Comparison of ENCODE assay signal across 23 cellular contexts in the genomic region with DNA sequence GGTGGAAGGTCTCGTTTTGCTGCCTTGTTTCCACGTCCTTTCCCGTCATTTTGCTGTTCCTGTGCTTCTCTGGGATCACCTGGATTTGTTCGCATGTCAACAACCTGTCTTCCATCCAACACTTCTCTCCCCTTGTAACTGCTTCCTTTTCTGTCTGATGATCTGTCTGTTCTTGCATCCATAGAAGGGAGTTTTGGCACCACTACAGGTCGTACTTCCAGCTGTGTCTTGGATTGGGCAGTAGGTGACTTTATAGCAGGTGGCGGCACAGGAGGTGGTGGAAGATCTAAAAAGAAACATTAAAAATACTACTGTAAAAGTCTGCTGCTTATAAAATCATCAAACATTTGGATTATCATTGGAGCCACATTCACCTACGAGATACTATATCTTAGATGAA.
"Had no signal": no experiment of that assay in that cellular context is flagged by ENCODE, and none has a peak within 500 bp of the region (broad histone marks: within the 10 kb centered on the region; RNA-seq: fewer than 3 reads in every experiment).

No MANE protein-coding gene starts in this region.

- H3K27ac Mint-ChIP-seq: stimulated activated effector memory CD8-positive, alpha-beta T cell treated with anti-CD3 and anti-CD28 coated beads, Interleukin-12 subunit alpha, Interleukin-12 subunit beta, amount 100 ng/mL, for 72 hours; stimulated activated memory B cell treated with anti-CD40 and anti-IgM and Interleukin-4, amounts not matched to agents 10 μg/mL and 1 μg/mL and 100 μg/mL, for 72 hours; stimulated activated naive B cell treated with anti-CD40 and anti-IgM and Interleukin-4, amounts not matched to agents 10 μg/mL and 1 μg/mL and 100 μg/mL, for 72 hours; stimulated activated naive CD8-positive, alpha-beta T cell treated with anti-CD3 and anti-CD28 coated beads, Interleukin-15, amount 100 ng/mL, for 72 hours; stimulated activated naive CD8-positive, alpha-beta T cell treated with anti-CD3 and anti-CD28 coated beads, Interleukin-15, Interleukin-2, amounts not matched to agents 100 ng/mL and 50 ng/mL, for 24 hours; type B pancreatic cell had no signal

- H3K9me3 Mint-ChIP-seq: type B pancreatic cell had no signal

- ATAC-seq: stimulated activated effector memory CD8-positive, alpha-beta T cell treated with anti-CD3 and anti-CD28 coated beads, Interleukin-12 subunit alpha, Interleukin-12 subunit beta, amount 100 ng/mL, for 72 hours; stimulated activated memory B cell treated with anti-CD40 and anti-IgM and Interleukin-4, amounts not matched to agents 10 μg/mL and 1 μg/mL and 100 μg/mL, for 72 hours; stimulated activated naive B cell treated with anti-CD40 and anti-IgM and Interleukin-4, amounts not matched to agents 10 μg/mL and 1 μg/mL and 100 μg/mL, for 72 hours; stimulated activated naive CD8-positive, alpha-beta T cell treated with anti-CD3 and anti-CD28 coated beads, Interleukin-15, amount 100 ng/mL, for 72 hours; stimulated activated naive CD8-positive, alpha-beta T cell treated with anti-CD3 and anti-CD28 coated beads, Interleukin-15, Interleukin-2, amounts not matched to agents 100 U/mL and 50 U/mL, for 24 hours; upper lobe of right lung had no signal

- H3K27me3 Mint-ChIP-seq: stimulated activated memory B cell treated with anti-CD40 and anti-IgM and Interleukin-4, amounts not matched to agents 10 μg/mL and 1 μg/mL and 100 μg/mL, for 72 hours; stimulated activated naive B cell treated with anti-CD40 and anti-IgM and Interleukin-4, amounts not matched to agents 10 μg/mL and 1 μg/mL and 100 μg/mL, for 72 hours; stimulated activated naive CD8-positive, alpha-beta T cell treated with anti-CD3 and anti-CD28 coated beads, Interleukin-15, amount 100 ng/mL, for 72 hours; stimulated activated naive CD8-positive, alpha-beta T cell treated with anti-CD3 and anti-CD28 coated beads, Interleukin-15, Interleukin-2, amounts not matched to agents 100 ng/mL and 50 ng/mL, for 24 hours; type B pancreatic cell had no signal

- H3K36me3 Mint-ChIP-seq: stimulated activated effector memory CD8-positive, alpha-beta T cell treated with anti-CD3 and anti-CD28 coated beads, Interleukin-12 subunit alpha, Interleukin-12 subunit beta, amount 100 ng/mL, for 72 hours; stimulated activated memory B cell treated with anti-CD40 and anti-IgM and Interleukin-4, amounts not matched to agents 10 μg/mL and 1 μg/mL and 100 μg/mL, for 72 hours; stimulated activated naive B cell treated with anti-CD40 and anti-IgM and Interleukin-4, amounts not matched to agents 10 μg/mL and 1 μg/mL and 100 μg/mL, for 72 hours had no signal

- H3K4me3 Mint-ChIP-seq: stimulated activated effector memory CD8-positive, alpha-beta T cell treated with anti-CD3 and anti-CD28 coated beads, Interleukin-12 subunit alpha, Interleukin-12 subunit beta, amount 100 ng/mL, for 72 hours; stimulated activated memory B cell treated with anti-CD40 and anti-IgM and Interleukin-4, amounts not matched to agents 10 μg/mL and 1 μg/mL and 100 μg/mL, for 72 hours; stimulated activated naive B cell treated with anti-CD40 and anti-IgM and Interleukin-4, amounts not matched to agents 10 μg/mL and 1 μg/mL and 100 μg/mL, for 72 hours; stimulated activated naive CD8-positive, alpha-beta T cell treated with anti-CD3 and anti-CD28 coated beads, Interleukin-15, amount 100 ng/mL, for 72 hours; stimulated activated naive CD8-positive, alpha-beta T cell treated with anti-CD3 and anti-CD28 coated beads, Interleukin-15, Interleukin-2, amounts not matched to agents 100 ng/mL and 50 ng/mL, for 24 hours; type B pancreatic cell had no signal

- DNase-seq: stimulated activated CD4-positive, alpha-beta T cell treated with anti-CD3 and anti-CD28 coated beads, Interleukin-2, amount 100 ng/mL, for 48 hours; stimulated activated CD4-positive, alpha-beta T cell treated with anti-CD3 and anti-CD28 coated beads, Interleukin-4, amount 100 ng/mL, for 1 hour; stimulated activated CD4-positive, alpha-beta T cell treated with anti-CD3 and anti-CD28 coated beads, Interleukin-4, amount 100 ng/mL, for 24 hours; stimulated activated CD4-positive, alpha-beta T cell treated with anti-CD3 and anti-CD28 coated beads, Interleukin-4, amount 100 ng/mL, for 4 hours; stimulated activated CD8-positive, alpha-beta memory T cell treated with anti-CD3 and anti-CD28 coated beads, Interleukin-4, amount 100 ng/mL, for 48 hours; stimulated activated naive B cell treated with anti-CD40 and anti-IgM and Interleukin-4, amounts not matched to agents 10 μg/mL and 1 μg/mL and 100 μg/mL, for 72 hours; stimulated activated naive CD4-positive, alpha-beta T cell; stimulated activated naive CD4-positive, alpha-beta T cell treated with Interleukin-2 at 50 U/mL for 16 hours; stimulated activated naive CD8-positive, alpha-beta T cell treated with anti-CD3 and anti-CD28 coated beads, Interleukin-15, amount 100 ng/mL, for 72 hours; stimulated activated naive CD8-positive, alpha-beta T cell treated with anti-CD3 and anti-CD28 coated beads, Interleukin-15, Interleukin-2, amounts not matched to agents 100 U/mL and 50 U/mL, for 24 hours; stomach; testis; thyroid gland; tibial artery; transverse colon; trophoblast cell; upper lobe of left lung; upper lobe of right lung; uterus had no signal

- H3K4me1 Mint-ChIP-seq: stimulated activated effector memory CD8-positive, alpha-beta T cell treated with anti-CD3 and anti-CD28 coated beads, Interleukin-12 subunit alpha, Interleukin-12 subunit beta, amount 100 ng/mL, for 72 hours; stimulated activated memory B cell treated with anti-CD40 and anti-IgM and Interleukin-4, amounts not matched to agents 10 μg/mL and 1 μg/mL and 100 μg/mL, for 72 hours; stimulated activated naive B cell treated with anti-CD40 and anti-IgM and Interleukin-4, amounts not matched to agents 10 μg/mL and 1 μg/mL and 100 μg/mL, for 72 hours; stimulated activated naive CD8-positive, alpha-beta T cell treated with anti-CD3 and anti-CD28 coated beads, Interleukin-15, amount 100 ng/mL, for 72 hours had no signal
